In the genomic region with DNA sequence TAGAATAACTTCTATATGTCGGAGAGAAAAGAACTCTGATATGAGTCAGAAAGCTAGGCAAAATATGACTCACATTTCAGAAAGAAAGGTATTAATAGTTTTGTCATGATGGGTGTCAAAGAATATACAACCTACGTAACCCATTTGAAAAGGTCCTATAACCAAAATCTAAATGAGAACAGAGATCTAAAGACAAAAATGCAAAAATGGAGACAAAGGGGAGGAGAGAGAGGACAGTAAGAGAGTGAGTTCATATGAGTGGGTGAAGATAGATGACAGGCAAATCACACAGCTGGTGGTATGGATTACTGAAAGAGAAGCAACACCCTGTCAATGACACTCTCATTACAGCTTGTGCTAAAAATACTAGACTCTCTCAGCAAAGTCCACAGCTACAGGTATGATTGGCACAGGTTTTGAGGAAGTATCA, we compare ENCODE assay signal across 8 cellular contexts. TPM values are rescaled to one million over a fixed set of nuclear protein-coding genes. Genes with fewer than 3 reads are reported as not detected.
DNase-seq lines count a peak whose midpoint lies in the region; ATAC-seq and TF ChIP-seq lines count a peak whose summit lies in the region.

No MANE protein-coding gene starts in this region.

- intact Hi-C loops in esophagus squamous epithelium (cut with DNase I): no loop called here

- H3K27me3 Mint-ChIP-seq in activated naive CD8-positive, alpha-beta T cell treated with anti-CD3 and anti-CD28 coated beads for 36 hours: no peaks in the 10 kb centered on the region

- no peaks in the 10 kb centered on the region for H3K4me1 ChIP-seq in esophagus squamous epithelium

- H3K4me3 Mint-ChIP-seq in activated naive CD8-positive, alpha-beta T cell treated with anti-CD3 and anti-CD28 coated beads for 36 hours: peak overlapping the region; percentile 46

- no peak for TF ChIP-seq CTCF in GM12865 (IDR thresholded peaks at IDR 0.05; ENCODE audit: insufficient read depth, low read depth, low read length, missing control alignments)
- TF ChIP-seq CTCF in esophagus squamous epithelium (IDR thresholded peaks at IDR 0.05): no peak

- DNase-seq in GM12865 (ENCODE audit: low read depth): peak; percentile 44
- peak; percentile 5 for DNase-seq in activated naive CD8-positive, alpha-beta T cell treated with anti-CD3 and anti-CD28 coated beads for 36 hours
- DNase-seq in esophagus squamous epithelium (lab: John Stamatoyannopoulos, UW): no peak
- no peak for DNase-seq in COLO829 (ENCODE audit: low spot score)
- DNase-seq in middle frontal gyrus (ENCODE audit: extremely low spot score, low spot score): no peak
- DNase-seq in cortex of kidney (lab: John Stamatoyannopoulos, UW): no peak

- H3K27ac ChIP-seq in esophagus squamous epithelium: peak overlapping the region in 1 of 4 donors; percentile 46

- H3K27me3 ChIP-seq in esophagus squamous epithelium: no peaks in the 10 kb centered on the region

- no peaks in the 10 kb centered on the region for H3K9me3 ChIP-seq in esophagus squamous epithelium

- peaks cover 24% of the 10 kb centered on the region for H3K36me3 Mint-ChIP-seq in activated naive CD8-positive, alpha-beta T cell treated with anti-CD3 and anti-CD28 coated beads for 36 hours

- WGBS in esophagus squamous epithelium, 2 donors: 38 to 41% methylated on average over 2 of the region's 2 CpGs

- peak overlapping the region; percentile 89 for H3K27ac Mint-ChIP-seq in activated naive CD8-positive, alpha-beta T cell treated with anti-CD3 and anti-CD28 coated beads for 36 hours

- H3K9me3 Mint-ChIP-seq in activated naive CD8-positive, alpha-beta T cell treated with anti-CD3 and anti-CD28 coated beads for 36 hours: no peaks in the 10 kb centered on the region

- H3K4me3 ChIP-seq in GM12865 (ENCODE audit: low read depth, low read length) (no peak overlapping the region), esophagus squamous epithelium (no peak overlapping the region)

- H3K36me3 ChIP-seq in esophagus squamous epithelium: peaks cover 0 to 98% (median 13%) of the 10 kb centered on the region in 3 donors

- no peak for TF ChIP-seq POLR2A in esophagus squamous epithelium (IDR thresholded peaks at IDR 0.05)

- ATAC-seq in GM19395 (IDR thresholded peaks at IDR 0.05; ENCODE audit: unreplicated experiment) (peak; percentile 90), HG03064 (IDR thresholded peaks at IDR 0.05; ENCODE audit: low read depth, unreplicated experiment) (peak; percentile 78)

- peaks cover 23% of the 10 kb centered on the region for H3K4me1 Mint-ChIP-seq in activated naive CD8-positive, alpha-beta T cell treated with anti-CD3 and anti-CD28 coated beads for 36 hours

RNA-seq across cellular contexts. Expression of gene ANKMY2, which starts 25.6 kb away (rescaled TPM):
- 10 to 100 TPM; 12.1 to 12.5 TPM for total RNA-seq in activated naive CD8-positive, alpha-beta T cell treated with anti-CD3 and anti-CD28 coated beads for 36 hours
- total RNA-seq in esophagus squamous epithelium: 10 to 100 TPM in 1 of 4 donors, 1 to 10 TPM in 3; 3.8 to 13.4 (median 7.0) TPM

RNA-seq across cellular contexts. Expression of gene BZW2, which starts 26.0 kb away (rescaled TPM):
- total RNA-seq in activated naive CD8-positive, alpha-beta T cell treated with anti-CD3 and anti-CD28 coated beads for 36 hours: 100 to 1,000 TPM; 158 to 162 TPM
- 10 to 100 TPM; 38.2 to 79.5 (median 69.6) TPM for total RNA-seq in esophagus squamous epithelium

Comparison
In these comparisons a context has a peak if more than half of its experiments do, and no peak if none do; other contexts are left out.
1. DNase-seq: peak in GM12865 (single experiment) and activated naive CD8-positive, alpha-beta T cell treated with anti-CD3 and anti-CD28 coated beads for 36 hours (single experiment); none in esophagus squamous epithelium (single experiment), COLO829 (single experiment), middle frontal gyrus (single experiment) and cortex of kidney (single experiment).